In the genomic region with DNA sequence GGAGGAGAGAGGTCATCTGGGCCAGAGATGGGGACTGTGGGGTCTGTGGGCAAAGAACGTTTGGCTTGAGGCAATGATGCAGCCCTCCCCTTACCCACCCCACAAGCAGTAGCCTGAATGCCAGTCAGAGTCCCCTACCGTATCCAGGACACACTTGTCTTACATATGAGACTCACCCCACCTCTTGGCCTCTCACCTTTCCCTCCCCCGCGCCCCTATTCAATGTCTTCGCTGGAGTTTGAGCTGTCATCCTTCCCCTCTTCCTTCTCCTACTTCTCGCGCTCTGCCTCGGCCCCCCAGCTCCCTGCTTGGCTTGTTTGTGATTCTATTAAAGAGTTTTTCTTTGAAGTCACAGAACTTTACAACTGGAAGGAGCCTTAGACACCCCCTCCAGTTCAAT, we compare ENCODE assay signal across 23 cellular contexts. TPM values are rescaled to one million over a fixed set of nuclear protein-coding genes. Genes with fewer than 3 reads are reported as not detected.
DNase-seq lines count a peak whose midpoint lies in the region; ATAC-seq and TF ChIP-seq lines count a peak whose summit lies in the region.
"Had no signal": no experiment of that assay in that cellular context is flagged by ENCODE, and none has a peak within 500 bp of the region (broad histone marks: within the 10 kb centered on the region; RNA-seq: fewer than 3 reads in every experiment).

No MANE protein-coding gene starts in this region.

- H3K27me3 Mint-ChIP-seq in CD14-positive monocyte (ENCODE audit: low read depth in 3 of 3) (peaks cover 37 to 56% (median 45%) of the 10 kb centered on the region in 3 donors), nephron progenitor cell (ENCODE audit: low read depth, poor library complexity) (peaks cover 33% of the 10 kb centered on the region)
- peaks cover 29% of the 10 kb centered on the region for H3K27me3 Mint-ChIP-seq in CD8-positive, alpha-beta T cell (ENCODE audit: low read depth)

- H3K36me3 Mint-ChIP-seq in CD14-positive monocyte (peaks cover 4 to 9% of the 10 kb centered on the region in 2 donors), nephron progenitor cell (ENCODE audit: low read depth) (no peaks in the 10 kb centered on the region)
- no peaks in the 10 kb centered on the region for H3K36me3 Mint-ChIP-seq in CD8-positive, alpha-beta T cell

- H3K9me3 ChIP-seq in CD8-positive, alpha-beta T cell (ENCODE audit: low read length) = no peaks in the 10 kb centered on the region
- H3K9me3 ChIP-seq: body of pancreas, esophagus squamous epithelium, gastrocnemius medialis, sigmoid colon, suprapubic skin, vagina had no signal

- POLR2A ChIA-PET in CD8-positive, alpha-beta T cell (lab: Charles Lee) = no interaction called here

- TF ChIP-seq CTCF in CD14-positive monocyte (IDR thresholded peaks at IDR 0.05) (no peak), coronary artery (IDR thresholded peaks at IDR 0.05) (no peak), nephron progenitor cell (IDR thresholded peaks at IDR 0.05) (no peak)
- no peak for TF ChIP-seq CTCF in CD8-positive, alpha-beta T cell (IDR thresholded peaks at IDR 0.05)

- ATAC-seq in CD8-positive, alpha-beta T cell = no peak

- intact Hi-C loops in CD14-positive monocyte (cut with micrococcal nuclease) = no loop called here
- intact Hi-C loops in CD8-positive, alpha-beta T cell (cut with DNase I, micrococcal nuclease) = no loop called here

- CTCF ChIA-PET in CD8-positive, alpha-beta T cell (lab: Charles Lee) = interaction anchor here (0.8 to 1.0 kb wide), 5 partner anchors 8 to 81 kb away, joined by 3 to 4 read pairs (median 3); no protein-coding TSS in a partner anchor

- H3K9me3 Mint-ChIP-seq in CD14-positive monocyte = peaks cover 0 to 9% (median 0%) of the 10 kb centered on the region in 7 donors
- no peaks in the 10 kb centered on the region for H3K9me3 Mint-ChIP-seq in CD8-positive, alpha-beta T cell
- no peaks in the 10 kb centered on the region for H3K9me3 Mint-ChIP-seq in nephron progenitor cell
- H3K9me3 Mint-ChIP-seq: activated naive CD4-positive, alpha-beta T cell treated with anti-CD3 and anti-CD28 coated beads, Interleukin-2, amount 50 U/mL, for 72 hours; nephron had no signal

- H3K4me3 Mint-ChIP-seq in CD14-positive monocyte (peak overlapping the region; percentile 27 to 62), nephron progenitor cell (no peak overlapping the region)
- peak overlapping the region; percentile 54 for H3K4me3 Mint-ChIP-seq in CD8-positive, alpha-beta T cell
- H3K4me3 Mint-ChIP-seq: nephron had no signal

- H3K4me1 Mint-ChIP-seq in CD14-positive monocyte (peaks cover 11% of the 10 kb centered on the region), nephron progenitor cell (peaks cover 39% of the 10 kb centered on the region)
- peaks cover 8% of the 10 kb centered on the region for H3K4me1 Mint-ChIP-seq in CD8-positive, alpha-beta T cell (ENCODE audit: low read depth)

- H3K36me3 ChIP-seq in CD8-positive, alpha-beta T cell (ENCODE audit: insufficient read depth, low read length) = no peaks in the 10 kb centered on the region
- H3K36me3 ChIP-seq: esophagus squamous epithelium, gastrocnemius medialis, sigmoid colon, suprapubic skin, vagina had no signal

- no peaks in the 10 kb centered on the region for H3K27me3 ChIP-seq in CD8-positive, alpha-beta T cell (ENCODE audit: insufficient read depth, low read length)
- H3K27me3 ChIP-seq: vagina had no signal

- DNase-seq in CD14-positive monocyte (ENCODE audit: low spot score) (no peak), coronary artery (ENCODE audit: low spot score) (no peak), nephron progenitor cell (peak; percentile 23), NOMO-1 treated with dmso at 0.1 percent for 144 hours (lab: John Stamatoyannopoulos, UW; ENCODE audit: unreplicated experiment) (no peak), SK-N-DZ (ENCODE audit: low spot score) (no peak)
- DNase-seq in CD8-positive, alpha-beta T cell = no peak
- DNase-seq in stimulated activated CD4-positive, alpha-beta T cell treated with anti-CD3 and anti-CD28 coated beads, Interleukin-4, amount 100 ng/mL, for 4 hours = no peak
- DNase-seq: activated CD4-positive, CD25-positive, alpha-beta regulatory T cell treated with anti-CD3 and anti-CD28 coated beads, Interleukin-2, amount 50 U/mL, for 72 hours; effector CD8-positive, alpha-beta T cell; esophagus squamous epithelium; Karpas-422; MV-4-11; NCI-H1694 treated with DMSO at 0.1 percent for 48 hours; NCI-H2171 treated with DMSO at 0.1 percent for 48 hours; NCI-H524 treated with DMSO at 0.1 percent for 48 hours had no signal

- H3K27ac ChIP-seq in CD8-positive, alpha-beta T cell (ENCODE audit: low read depth, low read length) = no peak overlapping the region
- H3K27ac ChIP-seq in coronary artery = no peak overlapping the region
- H3K27ac ChIP-seq: body of pancreas, esophagus squamous epithelium, gastrocnemius medialis, sigmoid colon, suprapubic skin, vagina had no signal

- peaks cover 3% of the 10 kb centered on the region for H3K4me1 ChIP-seq in CD8-positive, alpha-beta T cell (ENCODE audit: insufficient read depth, low read length)
- H3K4me1 ChIP-seq: gastrocnemius medialis had no signal

- H3K27ac Mint-ChIP-seq in CD14-positive monocyte (peak overlapping the region in 1 of 7 donors; percentile 54), nephron progenitor cell (no peak overlapping the region)
- no peak overlapping the region for H3K27ac Mint-ChIP-seq in CD8-positive, alpha-beta T cell
- H3K27ac Mint-ChIP-seq: activated naive CD4-positive, alpha-beta T cell treated with anti-CD3 and anti-CD28 coated beads, Interleukin-2, amount 50 U/mL, for 72 hours; nephron; progenitor cell of endocrine pancreas had no signal

- no peak overlapping the region for H3K4me3 ChIP-seq in CD8-positive, alpha-beta T cell (ENCODE audit: low read depth, low read length)
- H3K4me3 ChIP-seq in coronary artery = peak overlapping the region; percentile 67
- H3K4me3 ChIP-seq: body of pancreas had no signal

RNA-seq across cellular contexts. Expression of a gene that starts 8.9 kb away (rescaled TPM):
- polyA plus RNA-seq in CD14-positive monocyte = not detected
- total RNA-seq in CD8-positive, alpha-beta T cell = under 1 TPM in 1 of 2 experiments, not detected in 1; 0.28 TPM
- 15.5 and 17.8 TPM in 2 replicates for polyA plus RNA-seq in SK-N-DZ (2014; cell fraction: cytosol; rRNA removed)
- 29.0 and 40.4 TPM in 2 replicates for polyA plus RNA-seq in SK-N-DZ (2014; cell fraction: nucleus; rRNA removed)

RNA-seq across cellular contexts. Expression of a gene that starts 8.9 kb away (rescaled TPM):
- polyA plus RNA-seq in CD14-positive monocyte = 1 to 10 TPM; 4.0 to 4.9 TPM
- 10 to 100 TPM; 13.1 to 14.7 TPM for total RNA-seq in CD8-positive, alpha-beta T cell
- polyA plus RNA-seq in SK-N-DZ (2014; cell fraction: cytosol; rRNA removed) = 36.3 and 37.5 TPM in 2 replicates
- 86.9 and 180 TPM in 2 replicates for polyA plus RNA-seq in SK-N-DZ (2014; cell fraction: nucleus; rRNA removed)

RNA-seq across cellular contexts. Expression of a gene that starts 57.1 kb away (rescaled TPM):
- 100 to 1,000 TPM; 110 to 152 TPM for polyA plus RNA-seq in CD14-positive monocyte
- 10 to 100 TPM; 19.6 to 20.6 TPM for total RNA-seq in CD8-positive, alpha-beta T cell
- 39.6 and 46.1 TPM in 2 replicates for polyA plus RNA-seq in SK-N-DZ (2014; cell fraction: cytosol; rRNA removed)
- 107 and 111 TPM in 2 replicates for polyA plus RNA-seq in SK-N-DZ (2014; cell fraction: nucleus; rRNA removed)
